9 cellular contexts compared by ENCODE assay signal in the genomic region with DNA sequence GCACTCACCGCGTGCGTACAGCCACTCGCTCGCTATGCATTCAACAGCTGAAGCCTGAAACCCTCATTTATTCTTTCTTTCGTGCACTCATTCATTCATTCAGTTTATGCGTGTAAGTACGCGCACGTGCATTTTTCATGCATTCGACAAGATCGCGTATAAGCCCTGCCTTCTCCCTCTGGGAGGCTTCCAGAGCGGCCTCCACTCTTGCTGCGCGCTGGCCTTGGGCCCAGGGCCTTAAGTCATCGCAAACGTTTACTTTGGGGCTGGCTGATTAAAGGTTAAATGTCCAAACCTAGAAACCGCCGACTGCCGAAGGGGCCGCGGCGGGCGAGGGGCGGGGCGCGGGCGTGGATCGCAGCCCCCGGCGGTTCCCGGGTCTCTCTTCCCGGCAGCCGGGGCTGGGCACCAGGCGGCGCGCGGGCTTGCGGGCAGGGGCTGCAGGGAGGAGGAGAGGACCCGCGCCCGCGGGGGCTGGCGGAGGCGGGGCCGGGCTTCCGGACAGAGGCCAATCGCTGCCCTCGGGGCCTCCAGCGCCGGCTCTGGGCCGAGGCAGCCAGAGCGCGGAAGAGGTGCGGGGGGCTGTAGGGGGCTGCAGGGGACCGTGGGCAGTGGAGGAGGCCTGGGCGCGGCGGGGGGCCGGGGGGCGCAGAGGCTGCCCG. TPM values are rescaled to one million over a fixed set of nuclear protein-coding genes. Genes with fewer than 3 reads are reported as not detected.
A peak's percentile ranks its signal among the peaks of the same experiment; 100 is the strongest.
DNase-seq lines count a peak whose midpoint lies in the region; ATAC-seq, FAIRE-seq and TF ChIP-seq lines count a peak whose summit lies in the region.
"Had no signal": no experiment of that assay in that cellular context is flagged by ENCODE, and none has a peak within 500 bp of the region (broad histone marks: within the 10 kb centered on the region; RNA-seq: fewer than 3 reads in every experiment).

A gene (plus strand): TSS at position 527 of the 662 bp plus-strand sequence. CDS start 1,259 bp downstream, outside the sequence.

- no peak for TF ChIP-seq POLR2A in H54 (IDR thresholded peaks at IDR 0.05; ENCODE audit: low read depth, low read length)

- peak; percentile 93 for ATAC-seq in GM23338
- peak; percentile 27 for ATAC-seq in sciatic nerve
- no peak for ATAC-seq in HG03039 (IDR thresholded peaks at IDR 0.05; ENCODE audit: unreplicated experiment)
- no peak for ATAC-seq in GM19397 (IDR thresholded peaks at IDR 0.05; ENCODE audit: unreplicated experiment)

- H3F3A ChIP-seq in GM23338 (replicated peaks; ENCODE audit: low read depth), result no peaks in the 10 kb centered on the region

- H3K9me3 ChIP-seq in right atrium auricular region, result no peaks in the 10 kb centered on the region

- H3K4me3 ChIP-seq in GM23338 (peak within 1 kb of the TSS; percentile 57), right atrium auricular region (peak within 1 kb of the TSS; percentile 11 to 49)

- no peaks in the 10 kb centered on the region for H3K9me3 Mint-ChIP-seq in GM23338
- H3K9me3 Mint-ChIP-seq: T-helper 1 cell treated with Interleukin-12 subunit alpha and Interleukin-12 subunit beta and Interleukin-4 antibody, amounts not matched to agents 30 μg/mL and 1 μg/mL, for 36 hours had no signal

- peak within 1 kb of the TSS; percentile 81 for H3K4me2 ChIP-seq in GM23338

- peaks cover 16% of the 10 kb centered on the region for H3K4me1 Mint-ChIP-seq in GM23338

- H3K27me3 Mint-ChIP-seq in GM23338 (ENCODE audit: insufficient read depth, low read depth, poor library complexity), result peaks cover 5% of the 10 kb centered on the region

- peaks cover 23% of the 10 kb centered on the region for H3K79me2 ChIP-seq in GM23338 (replicated peaks; ENCODE audit: insufficient read depth)

- H3K4me1 ChIP-seq in GM23338 (ENCODE audit: insufficient read depth) (no peaks in the 10 kb centered on the region; the same call in 1 of the 2 replicates), right atrium auricular region (peaks cover 0 to 12% of the 10 kb centered on the region in 2 donors)

- H3K9me2 ChIP-seq in GM23338 (ENCODE audit: insufficient read depth), result no peaks in the 10 kb centered on the region

- no peaks in the 10 kb centered on the region for H3K36me3 ChIP-seq in GM23338 (ENCODE audit: insufficient read depth)
- H3K36me3 ChIP-seq in right atrium auricular region, result no peaks in the 10 kb centered on the region

- H3K27ac ChIP-seq in GM23338 (ENCODE audit: low read depth) (no peak within 1 kb of the TSS), VCaP (peak within 1 kb of the TSS; percentile 31; the same call in 1 of the 2 replicates), right atrium auricular region (no peak within 1 kb of the TSS)

- peaks cover 24% of the 10 kb centered on the region for H3K36me3 Mint-ChIP-seq in GM23338 (ENCODE audit: low read depth)

- no peaks in the 10 kb centered on the region for H4K20me1 ChIP-seq in GM23338 (replicated peaks; ENCODE audit: insufficient read depth)

- peak within 1 kb of the TSS; percentile 66; the same call in 2 of the 3 replicates for H3K4me3 Mint-ChIP-seq in GM23338
- H3K4me3 Mint-ChIP-seq: T-helper 1 cell treated with Interleukin-12 subunit alpha and Interleukin-12 subunit beta and Interleukin-4 antibody, amounts not matched to agents 30 μg/mL and 1 μg/mL, for 36 hours had no signal

- no peak within 1 kb of the TSS for H2AFZ ChIP-seq in GM23338

- intact Hi-C loops in sciatic nerve (cut with DNase I), result no loop called here

- DNase-seq in GM23338 (ENCODE audit: low spot score) (peak; percentile 72), right atrium auricular region (ENCODE audit: low spot score) (no peak), sciatic nerve (ENCODE audit: low spot score) (no peak), H54 (ENCODE audit: insufficient read length, low spot score) (no peak), RCC 7860 (ENCODE audit: low spot score) (no peak)

- no peak within 1 kb of the TSS for H3K27ac Mint-ChIP-seq in GM23338
- H3K27ac Mint-ChIP-seq: T-helper 1 cell treated with Interleukin-12 subunit alpha and Interleukin-12 subunit beta and Interleukin-4 antibody, amounts not matched to agents 30 μg/mL and 1 μg/mL, for 36 hours had no signal

- FAIRE-seq in H54 (lab: Jason Lieb, UNC) (no peak), RCC 7860 (lab: Jason Lieb, UNC) (no peak)

- TF ChIP-seq CTCF in GM23338 (conservative IDR thresholded peaks at IDR 0.05; ENCODE audit: low read depth in 2 of 2) (no peak), VCaP (conservative IDR thresholded peaks at IDR 0.05) (no peak), right atrium auricular region (IDR thresholded peaks at IDR 0.05) (no peak)

- no peaks in the 10 kb centered on the region for H3K27me3 ChIP-seq in GM23338 (ENCODE audit: insufficient read depth)
- peaks cover 0 to 5% of the 10 kb centered on the region in 2 donors for H3K27me3 ChIP-seq in right atrium auricular region

TF ChIP-seq in GM23338, 12 proteins besides CTCF, POLR2A, EP300 and RAD21:
- TF ChIP-seq ZNF331 (CRISPR knock-in tag; IDR thresholded peaks at IDR 0.05; ENCODE audit: low read depth) (no peak), POLR2AphosphoS5 (IDR thresholded peaks at IDR 0.05; ENCODE audit: low read depth) (0 out of 2 replicates have a peak, but pooled peaks have one; percentile 57)

RNA-seq across cellular contexts. Expression of the gene that starts here (rescaled TPM):
- total RNA-seq in GM23338 (2014; rRNA removed; shearing (Covaris generic)), result 47.0 and 63.8 TPM in 2 replicates
- polyA plus RNA-seq in GM23338 (2016; fragmentation: Nextera tagmentation; extraction: Ambion mirVana), result 15.6 and 17.6 TPM in 2 replicates
- total RNA-seq in right atrium auricular region (1 to 10 TPM; 4.3 to 6.0 TPM), sciatic nerve (10.9 TPM)

Comparison
In these comparisons a context has a peak if more than half of its experiments do, and no peak if none do; other contexts are left out.
1. ATAC-seq: peak in GM23338 (single experiment) and sciatic nerve (single experiment); none in HG03039 (single experiment) and GM19397 (single experiment).